Comparison of ENCODE assay signal across 21 cellular contexts in the genomic region with DNA sequence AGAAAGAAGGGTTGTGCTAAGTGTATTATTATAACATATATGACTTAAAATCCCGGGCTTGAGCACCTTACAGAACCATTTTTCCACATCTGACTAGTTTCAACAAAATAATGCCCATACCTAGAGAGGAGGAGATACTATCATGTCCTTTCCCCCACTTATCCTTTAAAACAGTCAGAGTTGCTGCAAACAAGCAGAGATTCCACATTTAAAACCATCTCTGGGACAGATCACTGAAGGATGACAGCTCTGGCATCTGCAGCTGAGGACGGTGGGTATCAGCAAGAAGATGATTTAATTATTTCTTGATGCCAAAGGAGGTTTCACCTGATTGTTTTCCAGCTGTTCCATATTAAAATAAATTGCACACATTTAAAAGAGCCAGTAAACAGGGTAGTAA.
"Had no signal": no experiment of that assay in that cellular context is flagged by ENCODE, and none has a peak within 500 bp of the region (broad histone marks: within the 10 kb centered on the region; RNA-seq: fewer than 3 reads in every experiment).

No MANE protein-coding gene starts in this region.

- H3K27ac ChIP-seq: HL-60, KMS-11 had no signal

- H3K36me3 Mint-ChIP-seq: IgD-negative memory B cell, T-cell had no signal

- H3K27ac Mint-ChIP-seq: IgD-negative memory B cell, T-cell had no signal

- ATAC-seq: K562, T-cell had no signal

- H3K4me3 ChIP-seq: K562 had no signal

- DNase-seq: MV-4-11, NCI-H1048, NCI-H1105, NCI-H1417, NCI-H1436 treated with DMSO at 0.1 percent for 48 hours, NCI-H1694, NCI-H187 treated with DMSO at 0.1 percent for 48 hours, NCI-H2029 treated with DMSO at 0.1 percent for 48 hours, NCI-H2171 treated with DMSO at 0.1 percent for 48 hours, NCI-H345, NCI-H446 treated with DMSO at 0.1 percent for 48 hours, NCI-H510A treated with DMSO at 0.1 percent for 48 hours, NCI-H526, Right ventricle myocardium superior, RPMI8226, SIG-M5, T-cell had no signal

- H3K27me3 Mint-ChIP-seq: IgD-negative memory B cell, T-cell had no signal

- H3K4me3 Mint-ChIP-seq: IgD-negative memory B cell, T-cell had no signal

- H3K4me1 Mint-ChIP-seq: IgD-negative memory B cell, T-cell had no signal
